Comparison of ENCODE assay signal across 19 cellular contexts in genomic region chr11:74612877-74613276, GRCh38.
"Had no signal": no experiment of that assay in that cellular context is flagged by ENCODE, and none has a peak within 500 bp of the region (broad histone marks: within the 10 kb centered on the region; RNA-seq: fewer than 3 reads in every experiment).

No MANE protein-coding gene starts in this region.

- H3K27me3 ChIP-seq: brain microvascular endothelial cell, gastrocnemius medialis, neural progenitor cell, pancreas, right atrium auricular region, suprapubic skin had no signal

- H3K4me3 ChIP-seq: gastrocnemius medialis, neural progenitor cell, pancreas, right atrium auricular region, suprapubic skin had no signal

- H3K9ac ChIP-seq: neural progenitor cell had no signal

- ATAC-seq: gastrocnemius medialis, left ventricle myocardium superior, pancreas had no signal

- H3K4me3 Mint-ChIP-seq: activated naive CD8-positive, alpha-beta T cell; activated T-cell treated with anti-CD3 and anti-CD28 coated beads, Interleukin-2, amount 50 U/mL, for 24 hours; endodermal cell; neural progenitor cell had no signal

- H3K27ac ChIP-seq: brain microvascular endothelial cell, gastrocnemius medialis, neural progenitor cell, right atrium auricular region, suprapubic skin had no signal

- DNase-seq: activated gamma-delta T cell; activated T-cell treated with anti-CD3 and anti-CD28 coated beads, Interleukin-2, amount 50 U/mL, for 24 hours; brain microvascular endothelial cell; cerebellar nuclear complex; dermis blood vessel endothelial cell; endodermal cell; erythroblast; gastrocnemius medialis; kidney; left ventricle myocardium superior; mesendoderm; pancreas; stimulated activated CD4-positive, alpha-beta T cell treated with anti-CD3 and anti-CD28 coated beads, Interleukin-2, amount 100 ng/mL, for 24 hours; stimulated activated naive CD4-positive, alpha-beta T cell; T-helper 2 cell had no signal

- H3K4me2 ChIP-seq: neural progenitor cell had no signal

- H3K9me3 Mint-ChIP-seq: activated T-cell treated with anti-CD3 and anti-CD28 coated beads, Interleukin-2, amount 50 U/mL, for 24 hours; endodermal cell; neural progenitor cell had no signal

- H3K9me3 ChIP-seq: gastrocnemius medialis, pancreas, right atrium auricular region, suprapubic skin had no signal

- H2AFZ ChIP-seq: neural progenitor cell had no signal

- H3K27ac Mint-ChIP-seq: activated naive CD8-positive, alpha-beta T cell; activated T-cell treated with anti-CD3 and anti-CD28 coated beads, Interleukin-2, amount 50 U/mL, for 24 hours; endodermal cell; neural progenitor cell had no signal

- H3K27me3 Mint-ChIP-seq: activated naive CD8-positive, alpha-beta T cell; activated T-cell treated with anti-CD3 and anti-CD28 coated beads, Interleukin-2, amount 50 U/mL, for 24 hours had no signal

- H3K4me1 Mint-ChIP-seq: endodermal cell, neural progenitor cell had no signal

- H3K4me1 ChIP-seq: neural progenitor cell had no signal
